Comparison of ENCODE assay signal across 8 cellular contexts in genomic region chr12:15701212-15701611, GRCh38.
DNase-seq lines count a peak whose midpoint lies in the region; ATAC-seq lines count a peak whose summit lies in the region.

No MANE protein-coding gene starts in this region.

- peak; percentile 61 for ATAC-seq in esophagus mucosa
- peak; percentile 86 for ATAC-seq in stimulated activated naive CD8-positive, alpha-beta T cell treated with anti-CD3 and anti-CD28 coated beads, Interleukin-15, Interleukin-2, amounts not matched to agents 100 U/mL and 50 U/mL, for 24 hours

- peak; percentile 40 for DNase-seq in SIG-M5 treated with dmso at 0.1 percent for 504 hours (lab: John Stamatoyannopoulos, UW; ENCODE audit: unreplicated experiment)
- no peak for DNase-seq in SIG-M5 (lab: John Stamatoyannopoulos, UW)
- DNase-seq in NCI-H226: peak; percentile 42
- DNase-seq in stimulated activated naive CD8-positive, alpha-beta T cell treated with anti-CD3 and anti-CD28 coated beads, Interleukin-15, Interleukin-2, amounts not matched to agents 100 U/mL and 50 U/mL, for 24 hours: no peak
- DNase-seq in NOMO-1 treated with DMSO at 0.1 percent for 48 hours (lab: John Stamatoyannopoulos, UW; ENCODE audit: unreplicated experiment): no peak
- DNase-seq in epidermal melanocyte (ENCODE audit: insufficient read length, low spot score): no peak
- no peak for DNase-seq in NCI-H2196 treated with DMSO at 0.1 percent for 48 hours (lab: John Stamatoyannopoulos, UW; ENCODE audit: unreplicated experiment)

Comparison
In these comparisons a context has a peak if more than half of its experiments do, and no peak if none do; other contexts are left out.
1. DNase-seq: peak in SIG-M5 treated with dmso at 0.1 percent for 504 hours (single experiment) and NCI-H226 (single experiment); none in SIG-M5 (single experiment), stimulated activated naive CD8-positive, alpha-beta T cell treated with anti-CD3 and anti-CD28 coated beads, Interleukin-15, Interleukin-2, amounts not matched to agents 100 U/mL and 50 U/mL, for 24 hours (single experiment), NOMO-1 treated with DMSO at 0.1 percent for 48 hours (single experiment), epidermal melanocyte (single experiment) and NCI-H2196 treated with DMSO at 0.1 percent for 48 hours (single experiment).